In the genomic region with DNA sequence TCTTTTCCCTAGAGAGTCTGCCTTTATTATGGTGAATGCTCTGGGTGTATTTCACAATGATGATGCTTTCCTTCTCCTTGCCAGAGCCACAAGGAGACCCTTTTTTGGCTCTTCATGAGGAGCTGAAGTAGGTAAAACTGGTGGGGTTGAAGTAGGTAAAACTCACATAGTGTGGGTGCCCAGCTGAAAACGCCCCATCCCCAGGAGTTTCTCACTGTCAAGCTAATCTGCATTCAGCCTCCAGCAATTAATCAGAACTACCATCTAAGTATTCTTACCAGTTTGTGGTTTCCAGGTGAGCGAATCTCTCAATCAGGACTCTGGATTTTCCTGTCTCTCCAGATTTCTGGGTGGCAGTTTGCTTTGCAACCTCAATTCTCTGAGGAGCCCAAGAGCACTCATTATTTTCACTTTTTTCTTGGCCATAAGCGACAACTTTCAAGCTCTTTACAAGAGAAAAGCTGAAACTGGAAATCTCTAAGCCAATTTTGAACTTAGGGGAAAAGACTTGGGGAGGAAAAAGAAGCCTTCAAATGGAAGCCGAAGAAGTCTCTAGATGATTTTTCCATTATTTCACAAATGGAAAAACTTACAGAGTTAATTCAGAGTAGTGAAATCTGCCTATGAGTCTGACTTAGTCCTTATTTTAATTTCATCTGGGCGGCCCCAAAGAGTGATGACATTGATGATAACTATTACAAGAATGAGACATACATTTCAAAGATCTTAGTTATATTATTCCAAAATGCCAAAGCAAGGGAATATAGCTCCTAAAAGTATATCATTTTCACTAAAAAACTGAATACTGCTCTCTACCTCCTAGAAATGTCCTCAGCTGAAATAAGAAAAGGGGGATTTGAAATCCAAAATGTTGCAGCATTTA, we compare ENCODE assay signal across 24 cellular contexts.
DNase-seq lines count a peak whose midpoint lies in the region; ATAC-seq and TF ChIP-seq lines count a peak whose summit lies in the region.
"Had no signal": no experiment of that assay in that cellular context is flagged by ENCODE, and none has a peak within 500 bp of the region (broad histone marks: within the 10 kb centered on the region; RNA-seq: fewer than 3 reads in every experiment).

No MANE protein-coding gene starts in this region.

- H3K4me2 ChIP-seq in IMR-90 (ENCODE audit: low read depth, low read length) (no peak overlapping the region), smooth muscle cell (no peak overlapping the region)
- H3K4me2 ChIP-seq: KMS-11 had no signal

- CTCF ChIA-PET in IMR-90 (lab: Yijun Ruan, JAX), result interaction anchor here (0.6 kb wide), 1 partner anchor 10 kb away, joined by 3 read pairs; no protein-coding TSS in a partner anchor

- H3K9me1 ChIP-seq in IMR-90 (ENCODE audit: insufficient read depth, low read length), result no peaks in the 10 kb centered on the region

- no peaks in the 10 kb centered on the region for H3F3A ChIP-seq in smooth muscle cell (ENCODE audit: low read depth)

- TF ChIP-seq CTCF in IMR-90 (conservative IDR thresholded peaks at IDR 0.05; ENCODE audit: low read depth, low read length), result no peak
- no peak for TF ChIP-seq CTCF in smooth muscle cell (IDR thresholded peaks at IDR 0.05; ENCODE audit: borderline replicate concordance, insufficient read depth, poor library complexity, severe bottlenecking)
- no peak for TF ChIP-seq CTCF in stomach (IDR thresholded peaks at IDR 0.05)

- H2AFZ ChIP-seq in IMR-90 (replicated peaks; ENCODE audit: low read length, poor library complexity) (no peak overlapping the region), smooth muscle cell (ENCODE audit: low read depth) (no peak overlapping the region)

- no peak overlapping the region for H4K5ac ChIP-seq in IMR-90 (ENCODE audit: low read depth, low read length)

- no peak overlapping the region; the same call in 1 of the 2 replicates for H3K23ac ChIP-seq in IMR-90 (ENCODE audit: low read depth, low read length)

- no peak for TF ChIP-seq RAD21 in IMR-90 (IDR thresholded peaks at IDR 0.05; ENCODE audit: low read length)

- BruUV-seq in IMR-90 (replicated peaks; lab: Mats Ljungman, UMichigan), result no TSS peak

- intact Hi-C loops in IMR-90 (cut with micrococcal nuclease), result no loop called here
- intact Hi-C loops in stomach (cut with DNase I; ENCODE audit: low total_unique reads), result no loop called here

- no peak for TF ChIP-seq POLR2A in IMR-90 (IDR thresholded peaks at IDR 0.05; ENCODE audit: low read depth, low read length)
- no peak for TF ChIP-seq POLR2A in stomach (IDR thresholded peaks at IDR 0.05)

- H3K36me3 ChIP-seq in IMR-90 (ENCODE audit: control insufficient read depth, insufficient read depth, low read length) (no peaks in the 10 kb centered on the region), smooth muscle cell (ENCODE audit: low read depth) (no peaks in the 10 kb centered on the region), stomach (no peaks in the 10 kb centered on the region)
- H3K36me3 ChIP-seq: BE2C, transverse colon had no signal

- peaks cover 5% of the 10 kb centered on the region for H3K4me1 ChIP-seq in IMR-90 (ENCODE audit: control insufficient read depth, insufficient read depth, low read length)
- peaks cover 5% of the 10 kb centered on the region for H3K4me1 ChIP-seq in smooth muscle cell (ENCODE audit: low read depth)
- H3K4me1 ChIP-seq in stomach, result no peaks in the 10 kb centered on the region
- H3K4me1 ChIP-seq: BE2C had no signal

- H2BK20ac ChIP-seq in IMR-90 (ENCODE audit: low read depth, low read length), result peak overlapping the region; percentile 65

- H3K9me3 ChIP-seq in IMR-90 (ENCODE audit: control insufficient read depth, insufficient read depth, low read length) (no peaks in the 10 kb centered on the region), smooth muscle cell (replicated peaks; ENCODE audit: low read depth) (no peaks in the 10 kb centered on the region), stomach (no peaks in the 10 kb centered on the region)
- H3K9me3 ChIP-seq: BE2C, Caco-2, transverse colon had no signal

- no peak overlapping the region for H3K56ac ChIP-seq in IMR-90 (ENCODE audit: extremely low read depth, insufficient read depth, low read length)

- dilution Hi-C loops in IMR-90 (cut with HindIII; ENCODE audit: low sequenced_read_pairs, unreplicated experiment), result no loop called here

- H2BK120ac ChIP-seq in IMR-90 (ENCODE audit: low read depth, low read length), result peak overlapping the region; percentile 45; the same call in 1 of the 2 replicates

- no peak overlapping the region for H3K4me3 ChIP-seq in IMR-90 (ENCODE audit: insufficient read depth, low read depth, low read length)
- no peak overlapping the region for H3K4me3 ChIP-seq in smooth muscle cell
- no peak overlapping the region for H3K4me3 ChIP-seq in stomach
- H3K4me3 ChIP-seq: transverse colon had no signal

- peak overlapping the region; percentile 29 to 37; a peak in 2 of 4 replicates for H4K8ac ChIP-seq in IMR-90 (ENCODE audit: low read depth in 2 of 2, low read length in 2 of 2)

- peak overlapping the region; percentile 42; the same call in 1 of the 2 replicates for H3K4ac ChIP-seq in IMR-90 (ENCODE audit: low read depth, low read length)

- no peak overlapping the region for H3K9ac ChIP-seq in IMR-90 (ENCODE audit: low read depth, low read length)
- H3K9ac ChIP-seq in smooth muscle cell (ENCODE audit: low read depth), result no peak overlapping the region
- H3K9ac ChIP-seq: KMS-11 had no signal

- no peaks in the 10 kb centered on the region for H3K79me2 ChIP-seq in smooth muscle cell (ENCODE audit: low read depth)

- no peaks in the 10 kb centered on the region for H3K27me3 ChIP-seq in IMR-90 (ENCODE audit: control insufficient read depth, insufficient read depth, low read length)
- H3K27me3 ChIP-seq in smooth muscle cell (ENCODE audit: low read depth), result peaks cover 4% of the 10 kb centered on the region
- H3K27me3 ChIP-seq in stomach, result no peaks in the 10 kb centered on the region
- H3K27me3 ChIP-seq: BE2C, transverse colon had no signal

- no peaks in the 10 kb centered on the region for H4K20me1 ChIP-seq in IMR-90 (ENCODE audit: insufficient read depth, low read length)
- no peaks in the 10 kb centered on the region for H4K20me1 ChIP-seq in smooth muscle cell (ENCODE audit: low read depth)

- TF ChIP-seq EP300 in stomach (IDR thresholded peaks at IDR 0.05), result no peak

- ATAC-seq in IMR-90 (ENCODE audit: low read depth), result peak; percentile 62
- ATAC-seq: activated CD8-positive, alpha-beta T cell treated with anti-CD3 and anti-CD28 coated beads for 36 hours; stimulated activated memory B cell treated with anti-CD40 and anti-IgM and Interleukin-4, amounts not matched to agents 10 μg/mL and 1 μg/mL and 100 μg/mL, for 72 hours had no signal

- peak overlapping the region; percentile 62; the same call in 1 of the 3 replicates for H2BK15ac ChIP-seq in IMR-90 (ENCODE audit: low read depth, low read length)

- peak overlapping the region; percentile 23 for H2BK5ac ChIP-seq in IMR-90 (ENCODE audit: low read depth, low read length, poor library complexity, severe bottlenecking)

- whole genome bisulfite sequencing in IMR-90 (ENCODE audit: extremely low coverage in 2 of 2, insufficient read length in 1 of 2), 2 experiments, result 100% methylated on average over 1 of the region's 5 CpGs; no CpG with 5 or more reads in 1 of the 2 experiments
- 79% methylated on average over 5 of the region's 5 CpGs for WGBS in smooth muscle cell (ENCODE audit: low lambda C conversion rate)
- WGBS in stomach, 5 donors, result 80 to 87% (median 83%) methylated on average over 5 of the region's 5 CpGs

- no peak overlapping the region for H2AK9ac ChIP-seq in IMR-90 (replicated peaks; ENCODE audit: low read depth, low read length, poor library complexity)

- no peak overlapping the region; the same call in 1 of the 2 replicates for H4K91ac ChIP-seq in IMR-90 (ENCODE audit: insufficient read depth, low read depth, low read length)

- in situ Hi-C loops in IMR-90 (cut with MboI; ENCODE audit: low sequenced_read_pairs), result no loop called here

- POLR2A ChIA-PET in IMR-90 (lab: Charles Lee; ENCODE audit: unreplicated experiment), result no interaction called here

- H3K79me1 ChIP-seq in IMR-90 (ENCODE audit: low read depth in 1 of 2, low read length in 2 of 2), result no peaks in the 10 kb centered on the region

- no peak overlapping the region for H3K27ac ChIP-seq in IMR-90 (ENCODE audit: insufficient read depth, low read length)
- peak overlapping the region; percentile 30 for H3K27ac ChIP-seq in epithelial cell of prostate
- peak overlapping the region; percentile 38 for H3K27ac ChIP-seq in smooth muscle cell (ENCODE audit: low read depth)
- H3K27ac ChIP-seq in stomach, result no peak overlapping the region
- no peak overlapping the region for H3K27ac ChIP-seq in substantia nigra (ENCODE audit: low read depth, low read length, poor library complexity, severe bottlenecking)
- H3K27ac ChIP-seq: KMS-11, transverse colon had no signal

- peak overlapping the region; percentile 43 for H3K14ac ChIP-seq in IMR-90 (replicated peaks; ENCODE audit: low read depth, low read length)

- H3K18ac ChIP-seq in IMR-90 (ENCODE audit: low read depth, low read length), result peak overlapping the region; percentile 42; the same call in 1 of the 2 replicates

- peak; percentile 9 for DNase-seq in SIG-M5 treated with dmso at 0.1 percent for 504 hours (lab: John Stamatoyannopoulos, UW; ENCODE audit: unreplicated experiment)
- no peak for DNase-seq in SIG-M5 (lab: John Stamatoyannopoulos, UW)
- peak; percentile 24 for DNase-seq in IMR-90
- peak; percentile 34 for DNase-seq in epithelial cell of prostate (ENCODE audit: low read depth, low spot score)
- DNase-seq in smooth muscle cell (lab: John Stamatoyannopoulos, UW; ENCODE audit: unreplicated experiment), result no peak
- no peak for DNase-seq in NCI-H2227 treated with DMSO at 0.1 percent for 48 hours (lab: John Stamatoyannopoulos, UW)
- no peak for DNase-seq in stomach
- DNase-seq in substantia nigra (lab: John Stamatoyannopoulos, UW), result no peak
- DNase-seq: 8988T; activated B cell treated with CpG ODN at 0.5 μM for 24 hours; activated CD8-positive, alpha-beta T cell treated with anti-CD3 and anti-CD28 coated beads for 36 hours; activated naive CD4-positive, alpha-beta T cell treated with Interleukin-2 at 50 U/mL for 16 hours; activated T-cell treated with anti-CD3 and anti-CD28 coated beads, Interleukin-2, amount 50 U/mL, for 1 hour; BE2C; Caco-2; effector memory CD4-positive, alpha-beta T cell; NCI-H1048; NCI-H2029; NCI-H510A; stimulated activated CD4-positive, alpha-beta T cell treated with anti-CD3 and anti-CD28 coated beads, Interleukin-1b, Interleukin-23, amount 100 ng/mL, for 48 hours; T-helper 9 cell; transverse colon had no signal

- no peak overlapping the region for H2AK5ac ChIP-seq in IMR-90 (ENCODE audit: low read depth, low read length)

TF ChIP-seq in IMR-90, 13 proteins besides CTCF, POLR2A, EP300 and RAD21:
- no peak for TF ChIP-seq MAZ (IDR thresholded peaks at IDR 0.05; ENCODE audit: borderline replicate concordance, low read depth, low read length)
- peak; percentile 33; the same call in 1 of the 2 replicates for TF ChIP-seq CEBPB (IDR thresholded peaks at IDR 0.05; ENCODE audit: low read depth, low read length)
- no peak for TF ChIP-seq RCOR1 (IDR thresholded peaks at IDR 0.05; ENCODE audit: insufficient replicate concordance, low read length)

Comparison
In these comparisons a context has a peak if more than half of its experiments do, and no peak if none do; other contexts are left out.
1. DNase-seq: peak in SIG-M5 treated with dmso at 0.1 percent for 504 hours (single experiment), IMR-90 (single experiment) and epithelial cell of prostate (single experiment); none in SIG-M5 (single experiment), smooth muscle cell (single experiment), NCI-H2227 treated with DMSO at 0.1 percent for 48 hours (single experiment), stomach (single experiment) and substantia nigra (0 of 49).
2. H3K27ac ChIP-seq: peak in epithelial cell of prostate (single experiment) and smooth muscle cell (single experiment); none in IMR-90 (single experiment), stomach (0 of 5) and substantia nigra (single experiment).